In the genomic region with DNA sequence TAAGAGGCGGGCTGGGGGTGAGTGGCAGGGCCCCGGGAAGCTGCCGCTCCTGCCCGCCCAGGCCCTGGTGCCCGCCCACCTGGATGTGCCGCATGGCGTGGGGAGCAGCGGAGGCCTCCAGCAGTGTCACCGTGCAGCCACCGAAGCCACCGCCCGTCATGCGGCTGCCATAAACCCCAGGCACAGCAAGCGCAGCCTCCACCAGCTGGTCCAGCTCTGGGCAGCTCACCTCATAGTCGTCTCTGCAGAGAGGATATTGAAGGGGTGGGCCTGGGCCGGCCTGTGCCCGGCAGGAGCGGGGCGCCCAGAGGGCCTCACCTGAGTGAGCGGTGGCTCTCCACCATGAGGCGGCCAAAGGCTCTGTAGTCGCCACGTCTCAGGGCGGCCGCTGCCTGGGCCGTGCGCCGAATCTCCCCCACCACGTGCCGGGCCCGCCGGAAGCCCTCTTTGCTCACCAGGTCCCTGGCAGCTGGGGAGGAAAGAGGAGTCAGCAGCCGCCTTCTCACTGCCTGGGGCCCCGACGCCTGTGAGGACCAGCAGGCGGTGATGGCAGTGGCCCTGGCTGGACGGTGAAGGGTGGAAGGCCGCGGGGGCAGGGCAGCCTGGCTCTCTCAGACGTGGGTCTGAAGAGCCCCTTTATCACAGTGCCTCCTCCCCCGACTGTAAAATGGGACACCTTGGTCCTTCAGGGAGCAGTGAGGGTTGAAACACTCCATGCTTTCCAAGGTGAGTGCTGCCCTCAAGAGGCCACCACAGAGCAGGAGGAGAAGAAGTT, we compare ENCODE assay signal across 11 cellular contexts. TPM values are rescaled to one million over a fixed set of nuclear protein-coding genes. Genes with fewer than 3 reads are reported as not detected.
DNase-seq lines count a peak whose midpoint lies in the region; ATAC-seq, FAIRE-seq and TF ChIP-seq lines count a peak whose summit lies in the region.
"Had no signal": no experiment of that assay in that cellular context is flagged by ENCODE, and none has a peak within 500 bp of the region (broad histone marks: within the 10 kb centered on the region; RNA-seq: fewer than 3 reads in every experiment).

No MANE protein-coding gene starts in this region.

- TF ChIP-seq POLR2A in HepG2 (IDR thresholded peaks at IDR 0.05; ENCODE audit: insufficient read depth in 1 of 2, low read depth in 2 of 2, low read length in 2 of 2), result no peak
- no peak for TF ChIP-seq POLR2A in right lobe of liver (IDR thresholded peaks at IDR 0.05)
- no peak for TF ChIP-seq POLR2A in lower leg skin (IDR thresholded peaks at IDR 0.05)
- no peak for TF ChIP-seq POLR2A in prostate gland (IDR thresholded peaks at IDR 0.05)

- in situ Hi-C loops in HepG2 (cut with HindIII; ENCODE audit: extremely low pct_ligation_motif_present, low pct_unique_long_range_greater_than_20kb), result loop anchor here (10.0 kb wide), 1 partner anchor 144 kb away; no protein-coding TSS in a partner anchor

- H3K27me3 ChIP-seq in HepG2 (ENCODE audit: control insufficient read depth in 1 of 2, insufficient read depth in 2 of 2, low read length in 2 of 2) (no peaks in the 10 kb centered on the region), right lobe of liver (no peaks in the 10 kb centered on the region), prostate gland (replicated peaks; ENCODE audit: insufficient read depth) (no peaks in the 10 kb centered on the region)

- H3K79me2 ChIP-seq in HepG2 (ENCODE audit: insufficient read depth, low read length) (no peaks in the 10 kb centered on the region), OCI-LY7 (ENCODE audit: insufficient read depth, low read depth, low read length) (no peaks in the 10 kb centered on the region)

- H3K4me3 ChIP-seq in HepG2 (replicated peaks in 1 of 3; ENCODE audit: insufficient read depth in 1 of 3, low read depth in 2 of 3, low read length in 3 of 3), result no peak overlapping the region
- no peak overlapping the region for H3K4me3 ChIP-seq in right lobe of liver
- H3K4me3 ChIP-seq in OCI-LY7 (ENCODE audit: low read depth, low read length, poor library complexity, severe bottlenecking), result no peak overlapping the region
- H3K4me3 ChIP-seq in epithelial cell of proximal tubule (ENCODE audit: low read depth, low read length), result no peak overlapping the region
- H3K4me3 ChIP-seq in lower leg skin (ENCODE audit: low read depth, poor library complexity, severe bottlenecking), result no peak overlapping the region
- H3K4me3 ChIP-seq in prostate gland, result no peak overlapping the region
- H3K4me3 ChIP-seq: smooth muscle cell had no signal

- H3K4me1 ChIP-seq in HepG2 (ENCODE audit: insufficient read depth, low read length), result peaks cover 65% of the 10 kb centered on the region
- H3K4me1 ChIP-seq in right lobe of liver, result peaks cover 0 to 12% (median 5%) of the 10 kb centered on the region in 4 donors
- peaks cover 18% of the 10 kb centered on the region for H3K4me1 ChIP-seq in OCI-LY7 (ENCODE audit: insufficient read depth, low read length, poor library complexity, severe bottlenecking)
- no peaks in the 10 kb centered on the region for H3K4me1 ChIP-seq in prostate gland (replicated peaks)

- H3K9me3 ChIP-seq in HepG2 (ENCODE audit: low read length) (no peaks in the 10 kb centered on the region), right lobe of liver (no peaks in the 10 kb centered on the region), OCI-LY7 (ENCODE audit: low read length) (no peaks in the 10 kb centered on the region), prostate gland (no peaks in the 10 kb centered on the region)

- intact Hi-C loops in HepG2 (cut with micrococcal nuclease; ENCODE audit: unreplicated experiment) (no loop called here), right lobe of liver (cut with DNase I) (loop anchor here in 1 of 2 donors (10.0 kb wide), 1 partner anchor 66 kb away; no protein-coding TSS in a partner anchor), OCI-LY7 (cut with micrococcal nuclease; ENCODE audit: unreplicated experiment) (no loop called here), lower leg skin (cut with DNase I; ENCODE audit: low total_unique reads) (no loop called here), prostate gland (cut with DNase I) (no loop called here)

- 90% methylated on average over 22 of the region's 41 CpGs for WGBS in HepG2 (ENCODE audit: low lambda C conversion rate)
- 90% methylated on average over 6 of the region's 41 CpGs for WGBS in right lobe of liver (ENCODE audit: insufficient coverage, low coverage, low lambda C conversion rate, missing lambda C conversion rate)
- WGBS in lower leg skin, 2 donors, result 79 to 90% methylated on average over 22 to 38 of the region's 41 CpGs
- 87% methylated on average over 30 of the region's 41 CpGs for WGBS in prostate gland

- H4K20me1 ChIP-seq in HepG2 (ENCODE audit: insufficient read depth, low read length), result no peaks in the 10 kb centered on the region
- no peaks in the 10 kb centered on the region for H4K20me1 ChIP-seq in OCI-LY7 (ENCODE audit: insufficient read depth, low read length)

- 0 out of 2 replicates have a peak, but pooled peaks have one; percentile 37 for TF ChIP-seq RAD21 in HepG2 (CRISPR knock-in tag; IDR thresholded peaks at IDR 0.05)

- no peak overlapping the region for H3K4me2 ChIP-seq in HepG2 (ENCODE audit: low read depth, low read length)
- no peak overlapping the region for H3K4me2 ChIP-seq in OCI-LY7 (ENCODE audit: low read length)
- H3K4me2 ChIP-seq: smooth muscle cell had no signal

- peak; percentile 64 for TF ChIP-seq CTCF in HepG2 (CRISPR knock-in tag; IDR thresholded peaks at IDR 0.05)
- peak in 2 of 4 donors; percentile 12 to 27 for TF ChIP-seq CTCF in right lobe of liver (IDR thresholded peaks at IDR 0.05)
- TF ChIP-seq CTCF in OCI-LY7 (conservative IDR thresholded peaks at IDR 0.05; ENCODE audit: low read length), result peak; percentile 71
- TF ChIP-seq CTCF in epithelial cell of proximal tubule (conservative IDR thresholded peaks at IDR 0.05; ENCODE audit: low read depth, low read length), result peak; percentile 58
- TF ChIP-seq CTCF in lower leg skin (IDR thresholded peaks at IDR 0.05), result no peak
- TF ChIP-seq CTCF in prostate gland (IDR thresholded peaks at IDR 0.05), result peak in 1 of 4 experiments; percentile 11

- BruUV-seq in HepG2 (replicated peaks; lab: Mats Ljungman, UMichigan), result no TSS peak
- no TSS peak for BruUV-seq in OCI-LY7 (replicated peaks; lab: Mats Ljungman, UMichigan)

- H2AFZ ChIP-seq in HepG2 (ENCODE audit: low read length), result no peak overlapping the region
- H2AFZ ChIP-seq in OCI-LY7 (ENCODE audit: low read length), result no peak overlapping the region

- no peak overlapping the region for H3K27ac ChIP-seq in HepG2 (ENCODE audit: extremely low read length, insufficient read depth, low read length)
- no peak overlapping the region for H3K27ac ChIP-seq in right lobe of liver
- H3K27ac ChIP-seq in OCI-LY7 (ENCODE audit: low read depth, low read length, poor library complexity, severe bottlenecking), result no peak overlapping the region
- no peak overlapping the region for H3K27ac ChIP-seq in prostate gland

- CTCF ChIA-PET in HepG2 (lab: Yijun Ruan, JAX; ENCODE audit: low intra/inter-chr PET ratio, low total read pairs), result interaction anchor here (1.4 kb wide), 1 partner anchor 14 kb away, joined by 3 read pairs; no protein-coding TSS in a partner anchor
- CTCF ChIA-PET in OCI-LY7 (lab: Charles Lee; ENCODE audit: unreplicated experiment), result no interaction called here

- TF ChIP-seq EP300 in HepG2 (IDR thresholded peaks at IDR 0.05; ENCODE audit: low read depth in 2 of 2, low read length in 2 of 2), result no peak
- TF ChIP-seq EP300 in HepG2 (CRISPR knock-in tag; IDR thresholded peaks at IDR 0.05; ENCODE audit: borderline replicate concordance), result no peak

- no peak overlapping the region for H3K9ac ChIP-seq in HepG2 (ENCODE audit: insufficient read depth, low read depth, low read length)

- POLR2A ChIA-PET in HepG2 (lab: Yijun Ruan, JAX), result interaction anchor here (1.0 to 8.2 kb wide), 3 partner anchors 6 to 19 kb away, joined by 4 to 390 read pairs (median 116); a partner anchor contains a TSS
- POLR2A ChIA-PET in OCI-LY7 (lab: Charles Lee), result no interaction called here

- FAIRE-seq in HepG2 (lab: Jason Lieb, UNC), result peak; percentile 64

- DNase-seq in HepG2 (ENCODE audit: low spot score), result no peak
- no peak for DNase-seq in right lobe of liver
- DNase-seq in OCI-LY7 (ENCODE audit: low spot score), result no peak
- no peak for DNase-seq in epithelial cell of proximal tubule (ENCODE audit: low read depth)
- no peak for DNase-seq in lower leg skin (ENCODE audit: low spot score in 2 of 2)
- DNase-seq in prostate gland (ENCODE audit: low spot score), result no peak
- DNase-seq: activated CD4-positive, alpha-beta T cell treated with anti-CD3 and anti-CD28 coated beads for 48 hours; NCI-H2171 had no signal

- no peak; the same call in 2 of the 3 replicates for ATAC-seq in HepG2
- no peak for ATAC-seq in right lobe of liver
- ATAC-seq in HG03108 (IDR thresholded peaks at IDR 0.05; ENCODE audit: unreplicated experiment), result no peak
- ATAC-seq in HG03442 (IDR thresholded peaks at IDR 0.05; ENCODE audit: unreplicated experiment), result no peak

- H3K36me3 ChIP-seq in HepG2 (replicated peaks in 1 of 2; ENCODE audit: control insufficient read depth in 1 of 2, insufficient read depth in 2 of 2, low read length in 2 of 2), result no peaks in the 10 kb centered on the region
- H3K36me3 ChIP-seq in right lobe of liver, result peaks cover 0 to 4% (median 0%) of the 10 kb centered on the region in 4 donors
- H3K36me3 ChIP-seq in OCI-LY7 (ENCODE audit: insufficient read depth, low read length), result 0 out of 2 replicates have a peak, but pooled peaks cover 4% of the 10 kb centered on the region
- H3K36me3 ChIP-seq in prostate gland, result no peaks in the 10 kb centered on the region

- H3K9me2 ChIP-seq in OCI-LY7 (ENCODE audit: insufficient read depth, low read length), result no peaks in the 10 kb centered on the region

RNA-seq across cellular contexts. Expression of a gene that starts 6.7 kb away (rescaled TPM):
- total RNA-seq in HepG2 (2016; rRNA removed; fragmentation: Illumina TruSeq; extraction: Trizol), result 93.6 and 95.6 TPM in 2 replicates
- total RNA-seq in HepG2 (2016; cell fraction: cytosol; rRNA removed; fragmentation: Illumina TruSeq; extraction: Trizol; ENCODE audit: low read depth), result 31.6 and 39.5 TPM in 2 replicates
- 94.0 and 98.0 TPM in 2 replicates for total RNA-seq in HepG2 (2016; cell fraction: insoluble cytoplasmic fraction; rRNA removed; fragmentation: Illumina TruSeq; extraction: Trizol)
- 35.0 and 44.2 TPM in 2 replicates for total RNA-seq in HepG2 (2016; cell fraction: membrane; rRNA removed; fragmentation: Illumina TruSeq; extraction: Trizol)
- 44.3 and 48.9 TPM in 2 replicates for total RNA-seq in HepG2 (2016; cell fraction: nucleus; rRNA removed; fragmentation: Illumina TruSeq; extraction: Trizol)
- 59.9 and 93.0 TPM in 2 replicates for polyA plus RNA-seq in HepG2 (2011; rRNA removed)
- polyA plus RNA-seq in HepG2 (2011; cell fraction: cytosol; rRNA removed), result 65.7 and 112 TPM in 2 replicates
- 162 and 164 TPM in 2 replicates for polyA plus RNA-seq in HepG2 (2011; cell fraction: nucleus; rRNA removed)
- 57.4 and 59.7 TPM in 2 replicates for polyA plus RNA-seq in HepG2 (2012)
- 29.0 and 30.8 TPM in 2 replicates for polyA plus RNA-seq in HepG2 (2016; cell fraction: cytosol; fragmentation: Illumina TruSeq; extraction: Trizol; ENCODE audit: low read depth)
- polyA plus RNA-seq in HepG2 (2016; cell fraction: insoluble cytoplasmic fraction; fragmentation: Illumina TruSeq; extraction: Trizol; ENCODE audit: low read depth), result 86.3 and 86.5 TPM in 2 replicates
- 25.3 and 27.1 TPM in 2 replicates for polyA plus RNA-seq in HepG2 (2016; cell fraction: membrane; fragmentation: Illumina TruSeq; extraction: Trizol; ENCODE audit: low read depth)
- polyA plus RNA-seq in HepG2 (2016; cell fraction: nucleus; fragmentation: Illumina TruSeq; extraction: Trizol; ENCODE audit: insufficient read depth, low read depth), result 72.3 and 78.9 TPM in 2 replicates
- 28.9 and 121 TPM in 2 replicates for polyA minus RNA-seq in HepG2 (2011; rRNA and poly(A)+ RNA removed; ENCODE audit: low replicate concordance)
- polyA minus RNA-seq in HepG2 (2011; cell fraction: cytosol; rRNA and poly(A)+ RNA removed), result 45.9 and 49.6 TPM in 2 replicates
- 26.3 and 28.6 TPM in 2 replicates for polyA minus RNA-seq in HepG2 (2011; cell fraction: nucleus; rRNA and poly(A)+ RNA removed)
- total RNA-seq in right lobe of liver, result 10 to 100 TPM; 38.6 to 87.4 (median 76.9) TPM
- total RNA-seq in OCI-LY7 (2014; rRNA removed; shearing (Covaris generic)), result 88.2 and 99.4 TPM in 2 replicates
- total RNA-seq in OCI-LY7 (2022), result 74.8 and 76.5 TPM in 2 replicates
- total RNA-seq in epithelial cell of proximal tubule, result 44.3 and 48.2 TPM in 2 replicates
- 10 to 100 TPM; 20.6 to 31.0 (median 28.9) TPM for total RNA-seq in lower leg skin
- total RNA-seq in prostate gland, result 10 to 100 TPM; 28.1 to 28.5 TPM

RNA-seq across cellular contexts. Expression of a gene that starts 26.3 kb away (rescaled TPM):
- total RNA-seq in HepG2 (2016; rRNA removed; fragmentation: Illumina TruSeq; extraction: Trizol) (28.6 and 33.0 TPM in 2 replicates), right lobe of liver (10 to 100 TPM in 4 of 6 experiments, 1 to 10 TPM in 2; 5.8 to 29.2 (median 11.1) TPM), OCI-LY7 (2022) (67.6 and 77.3 TPM in 2 replicates), epithelial cell of proximal tubule (19.4 and 20.3 TPM in 2 replicates), lower leg skin (10 to 100 TPM; 26.5 to 42.5 (median 31.9) TPM), prostate gland (10 to 100 TPM; 68.9 to 72.5 TPM)
- total RNA-seq in HepG2 (2016; cell fraction: cytosol; rRNA removed; fragmentation: Illumina TruSeq; extraction: Trizol; ENCODE audit: low read depth), result 37.2 and 44.0 TPM in 2 replicates
- 21.2 and 33.0 TPM in 2 replicates for total RNA-seq in HepG2 (2016; cell fraction: insoluble cytoplasmic fraction; rRNA removed; fragmentation: Illumina TruSeq; extraction: Trizol)
- total RNA-seq in HepG2 (2016; cell fraction: membrane; rRNA removed; fragmentation: Illumina TruSeq; extraction: Trizol), result 58.6 and 59.5 TPM in 2 replicates
- 38.6 and 43.6 TPM in 2 replicates for total RNA-seq in HepG2 (2016; cell fraction: nucleus; rRNA removed; fragmentation: Illumina TruSeq; extraction: Trizol)
- polyA plus RNA-seq in HepG2 (2011; rRNA removed), result 30.7 and 31.6 TPM in 2 replicates
- polyA plus RNA-seq in HepG2 (2011; cell fraction: cytosol; rRNA removed), result 18.7 and 21.7 TPM in 2 replicates
- 50.0 and 56.4 TPM in 2 replicates for polyA plus RNA-seq in HepG2 (2011; cell fraction: nucleus; rRNA removed)
- 20.8 and 23.9 TPM in 2 replicates for polyA plus RNA-seq in HepG2 (2012)
- polyA plus RNA-seq in HepG2 (2016; cell fraction: cytosol; fragmentation: Illumina TruSeq; extraction: Trizol; ENCODE audit: low read depth), result 55.3 and 62.7 TPM in 2 replicates
- polyA plus RNA-seq in HepG2 (2016; cell fraction: insoluble cytoplasmic fraction; fragmentation: Illumina TruSeq; extraction: Trizol; ENCODE audit: low read depth), result 28.7 and 35.1 TPM in 2 replicates
- polyA plus RNA-seq in HepG2 (2016; cell fraction: membrane; fragmentation: Illumina TruSeq; extraction: Trizol; ENCODE audit: low read depth), result 64.7 and 69.9 TPM in 2 replicates
- polyA plus RNA-seq in HepG2 (2016; cell fraction: nucleus; fragmentation: Illumina TruSeq; extraction: Trizol; ENCODE audit: insufficient read depth, low read depth), result 52.8 and 60.0 TPM in 2 replicates
- 24.3 and 28.1 TPM in 2 replicates for polyA minus RNA-seq in HepG2 (2011; rRNA and poly(A)+ RNA removed; ENCODE audit: low replicate concordance)
- polyA minus RNA-seq in HepG2 (2011; cell fraction: cytosol; rRNA and poly(A)+ RNA removed), result 10.4 and 14.9 TPM in 2 replicates
- 78.9 and 91.3 TPM in 2 replicates for polyA minus RNA-seq in HepG2 (2011; cell fraction: nucleus; rRNA and poly(A)+ RNA removed)
- total RNA-seq in OCI-LY7 (2014; rRNA removed; shearing (Covaris generic)), result 41.5 and 44.0 TPM in 2 replicates

RNA-seq across cellular contexts. Expression of a gene that starts 37.1 kb away (rescaled TPM):
- total RNA-seq in HepG2 (2016; rRNA removed; fragmentation: Illumina TruSeq; extraction: Trizol), result 4.0 and 6.9 TPM in 2 replicates
- 9.2 and 10.4 TPM in 2 replicates for total RNA-seq in HepG2 (2016; cell fraction: cytosol; rRNA removed; fragmentation: Illumina TruSeq; extraction: Trizol; ENCODE audit: low read depth)
- 3.9 and 6.3 TPM in 2 replicates for total RNA-seq in HepG2 (2016; cell fraction: insoluble cytoplasmic fraction; rRNA removed; fragmentation: Illumina TruSeq; extraction: Trizol)
- total RNA-seq in HepG2 (2016; cell fraction: membrane; rRNA removed; fragmentation: Illumina TruSeq; extraction: Trizol), result 10.1 and 14.6 TPM in 2 replicates
- total RNA-seq in HepG2 (2016; cell fraction: nucleus; rRNA removed; fragmentation: Illumina TruSeq; extraction: Trizol), result 3.7 and 3.9 TPM in 2 replicates
- polyA plus RNA-seq in HepG2 (2011; rRNA removed), result 14.5 and 14.7 TPM in 2 replicates
- polyA plus RNA-seq in HepG2 (2011; cell fraction: cytosol; rRNA removed), result 5.1 and 8.2 TPM in 2 replicates
- 28.7 and 39.5 TPM in 2 replicates for polyA plus RNA-seq in HepG2 (2011; cell fraction: nucleus; rRNA removed)
- 13.2 and 14.2 TPM in 2 replicates for polyA plus RNA-seq in HepG2 (2012)
- polyA plus RNA-seq in HepG2 (2016; cell fraction: cytosol; fragmentation: Illumina TruSeq; extraction: Trizol; ENCODE audit: low read depth), result 36.1 and 40.9 TPM in 2 replicates
- polyA plus RNA-seq in HepG2 (2016; cell fraction: insoluble cytoplasmic fraction; fragmentation: Illumina TruSeq; extraction: Trizol; ENCODE audit: low read depth), result 10.5 and 16.8 TPM in 2 replicates
- polyA plus RNA-seq in HepG2 (2016; cell fraction: membrane; fragmentation: Illumina TruSeq; extraction: Trizol; ENCODE audit: low read depth), result 41.4 and 43.0 TPM in 2 replicates
- 20.5 and 28.1 TPM in 2 replicates for polyA plus RNA-seq in HepG2 (2016; cell fraction: nucleus; fragmentation: Illumina TruSeq; extraction: Trizol; ENCODE audit: insufficient read depth, low read depth)
- polyA minus RNA-seq in HepG2 (2011; rRNA and poly(A)+ RNA removed; ENCODE audit: low replicate concordance), result 25.3 and 28.4 TPM in 2 replicates
- polyA minus RNA-seq in HepG2 (2011; cell fraction: cytosol; rRNA and poly(A)+ RNA removed), result 8.4 and 12.7 TPM in 2 replicates
- 3.2 and 6.3 TPM in 2 replicates for polyA minus RNA-seq in HepG2 (2011; cell fraction: nucleus; rRNA and poly(A)+ RNA removed)
- 1 to 10 TPM in 5 of 6 experiments, under 1 TPM in 1; 0.92 to 4.1 (median 2.0) TPM for total RNA-seq in right lobe of liver
- total RNA-seq in OCI-LY7 (2014; rRNA removed; shearing (Covaris generic)), result 0.66 and 2.0 TPM in 2 replicates
- 1.9 and 3.9 TPM in 2 replicates for total RNA-seq in OCI-LY7 (2022)
- total RNA-seq in epithelial cell of proximal tubule, result 22.6 and 33.3 TPM in 2 replicates
- total RNA-seq in lower leg skin, result 100 to 1,000 TPM; 371 to 689 (median 435) TPM
- 100 to 1,000 TPM in 1 of 2 donors, 10 to 100 TPM in 1; 81.0 to 105 TPM for total RNA-seq in prostate gland

Comparison
In these comparisons a context has a peak if more than half of its experiments do, and no peak if none do; other contexts are left out.
1. CTCF ChIP-seq: peak in HepG2 (single experiment), OCI-LY7 (single experiment) and epithelial cell of proximal tubule (single experiment); none in lower leg skin (0 of 3).